ENCODE assay signal across 8 cellular contexts in genomic region chr19:10194500-10195198, GRCh38. TPM values are rescaled to one million over a fixed set of nuclear protein-coding genes. Genes with fewer than 3 reads are reported as not detected.
DNase-seq lines count a peak whose midpoint lies in the region; ATAC-seq lines count a peak whose summit lies in the region.

Gene DNMT1 (minus strand): TSS chr19:10194953. CDS start chr19:10194899, 54 bp downstream.

- H3K27me3 ChIP-seq in HUES48 (ENCODE audit: control insufficient read depth, insufficient read depth, low read length) (no peaks in the 10 kb centered on the region), NT2/D1 (ENCODE audit: insufficient read depth, insufficient read length) (no peaks in the 10 kb centered on the region), endocrine pancreas (ENCODE audit: control insufficient read depth, insufficient read depth, low read length) (no peaks in the 10 kb centered on the region), mesendoderm (ENCODE audit: insufficient read depth, low read length, poor library complexity) (no peaks in the 10 kb centered on the region)

- H3K27me3 Mint-ChIP-seq in activated CD8-positive, alpha-beta memory T cell treated with anti-CD3 and anti-CD28 coated beads, Interleukin-2, amount 10 ng/mL, durations not matched to agents 7 days and 5 days = no peaks in the 10 kb centered on the region

- peak within 1 kb of the TSS; percentile 94 for H3K27ac Mint-ChIP-seq in activated CD8-positive, alpha-beta memory T cell treated with anti-CD3 and anti-CD28 coated beads, Interleukin-2, amount 10 ng/mL, durations not matched to agents 7 days and 5 days

- no peak within 1 kb of the TSS for H2BK15ac ChIP-seq in mesendoderm (replicated peaks; ENCODE audit: low read depth)

- H3K4me2 ChIP-seq in mesendoderm (ENCODE audit: low read length) = peak within 1 kb of the TSS; percentile 56

- CTCF ChIA-PET in activated CD8-positive, alpha-beta memory T cell treated with anti-CD3 and anti-CD28 coated beads, Interleukin-2, amount 10 ng/mL, durations not matched to agents 7 days and 5 days (lab: Charles Lee) = interaction anchor here (0.6 to 2.5 kb wide), 10 partner anchors 19 to 227 kb away, joined by 3 to 19 read pairs (median 4); partner anchors contain the start of genes PDE4A and PPAN

- no peak within 1 kb of the TSS for H2BK120ac ChIP-seq in mesendoderm (ENCODE audit: low read depth, low read length)

- no peak within 1 kb of the TSS for H4K5ac ChIP-seq in mesendoderm (ENCODE audit: low read length)

- no peaks in the 10 kb centered on the region for H3K9me3 Mint-ChIP-seq in activated CD8-positive, alpha-beta memory T cell treated with anti-CD3 and anti-CD28 coated beads, Interleukin-2, amount 10 ng/mL, durations not matched to agents 7 days and 5 days (ENCODE audit: low read depth)

- H3K27ac ChIP-seq in HUES48 (ENCODE audit: low read depth, low read length) (peak within 1 kb of the TSS; percentile 95), mesendoderm (ENCODE audit: low read depth, low read length) (peak within 1 kb of the TSS; percentile 28)

- peak within 1 kb of the TSS; percentile 85 for H3K4me3 ChIP-seq in HUES48 (ENCODE audit: low read depth, low read length)
- H3K4me3 ChIP-seq in NT2/D1 (ENCODE audit: insufficient read length, low read depth) = peak within 1 kb of the TSS; percentile 76
- peak within 1 kb of the TSS; percentile 55 for H3K4me3 ChIP-seq in endocrine pancreas (ENCODE audit: control insufficient read depth, insufficient read depth, low read length)
- H3K4me3 ChIP-seq in mesendoderm (ENCODE audit: low read length) = peak within 1 kb of the TSS; percentile 44

- H3K4ac ChIP-seq in mesendoderm (ENCODE audit: low read depth, low read length) = peak within 1 kb of the TSS; percentile 78

- peak within 1 kb of the TSS; percentile 95 for H3K56ac ChIP-seq in mesendoderm (ENCODE audit: low read length)

- H3K4me1 ChIP-seq in HUES48 (ENCODE audit: control insufficient read depth, insufficient read depth, low read length) (no peaks in the 10 kb centered on the region), NT2/D1 (ENCODE audit: insufficient read depth, insufficient read length) (peaks cover 8% of the 10 kb centered on the region), endocrine pancreas (ENCODE audit: control insufficient read depth, insufficient read depth, low read length) (no peaks in the 10 kb centered on the region), mesendoderm (ENCODE audit: control insufficient read depth, low read depth, low read length) (no peaks in the 10 kb centered on the region)

- H3K79me2 ChIP-seq in mesendoderm (ENCODE audit: control insufficient read depth, insufficient read depth, low read length) = peaks cover 44% of the 10 kb centered on the region

- peak within 1 kb of the TSS; percentile 83 for H3K23ac ChIP-seq in mesendoderm (ENCODE audit: low read length)

- H2AK5ac ChIP-seq in mesendoderm (ENCODE audit: low read length) = peak within 1 kb of the TSS; percentile 90

- H3K36me3 ChIP-seq in HUES48 (ENCODE audit: control insufficient read depth, insufficient read depth, low read length) = peaks cover 15% of the 10 kb centered on the region
- peaks cover 28% of the 10 kb centered on the region for H3K36me3 ChIP-seq in NT2/D1 (ENCODE audit: insufficient read depth, insufficient read length, low read length)
- H3K36me3 ChIP-seq in endocrine pancreas (ENCODE audit: control insufficient read depth, insufficient read depth, low read length) = no peaks in the 10 kb centered on the region
- H3K36me3 ChIP-seq in mesendoderm (ENCODE audit: control insufficient read depth, insufficient read depth, low read length) = no peaks in the 10 kb centered on the region

- peak within 1 kb of the TSS; percentile 83 for H3K9ac ChIP-seq in HUES48 (ENCODE audit: low read depth, low read length)
- H3K9ac ChIP-seq in NT2/D1 (ENCODE audit: insufficient read length, low read depth) = peak within 1 kb of the TSS; percentile 84
- H3K9ac ChIP-seq in endocrine pancreas (ENCODE audit: control insufficient read depth, insufficient read depth, low read length) = peak within 1 kb of the TSS; percentile 74
- H3K9ac ChIP-seq in mesendoderm (ENCODE audit: low read length) = peak within 1 kb of the TSS; percentile 98

- H2BK5ac ChIP-seq in mesendoderm (ENCODE audit: low read length) = peak within 1 kb of the TSS; percentile 79

- peaks cover 51% of the 10 kb centered on the region for H3K4me1 Mint-ChIP-seq in activated CD8-positive, alpha-beta memory T cell treated with anti-CD3 and anti-CD28 coated beads, Interleukin-2, amount 10 ng/mL, durations not matched to agents 7 days and 5 days

- peaks cover 26% of the 10 kb centered on the region for H3K36me3 Mint-ChIP-seq in activated CD8-positive, alpha-beta memory T cell treated with anti-CD3 and anti-CD28 coated beads, Interleukin-2, amount 10 ng/mL, durations not matched to agents 7 days and 5 days

- H3K79me1 ChIP-seq in mesendoderm (ENCODE audit: low read length) = peaks cover 6% of the 10 kb centered on the region

- no CpG with 5 or more reads among the region's 71 CpGs for WGBS in mesendoderm (ENCODE audit: extremely low coverage, insufficient coverage, low lambda C conversion rate)

- peak within 1 kb of the TSS; percentile 20 for H3K18ac ChIP-seq in mesendoderm (ENCODE audit: low read length)

- ATAC-seq in GM21360 (IDR thresholded peaks at IDR 0.05; ENCODE audit: unreplicated experiment) = peak; percentile 64
- peak; percentile 96 for ATAC-seq in activated CD8-positive, alpha-beta memory T cell treated with anti-CD3 and anti-CD28 coated beads, Interleukin-2, amount 10 ng/mL, durations not matched to agents 7 days and 5 days

- peak within 1 kb of the TSS; percentile 92 for H3K4me3 Mint-ChIP-seq in activated CD8-positive, alpha-beta memory T cell treated with anti-CD3 and anti-CD28 coated beads, Interleukin-2, amount 10 ng/mL, durations not matched to agents 7 days and 5 days

- H4K8ac ChIP-seq in mesendoderm (ENCODE audit: low read depth, low read length) = no peak within 1 kb of the TSS

- H3K9me3 ChIP-seq in HUES48 (ENCODE audit: control insufficient read depth, insufficient read depth, low read length) = no peaks in the 10 kb centered on the region
- H3K9me3 ChIP-seq in NT2/D1 (ENCODE audit: insufficient read depth, low read length) = no peaks in the 10 kb centered on the region
- H3K9me3 ChIP-seq in endocrine pancreas (ENCODE audit: control insufficient read depth, low read length) = no peaks in the 10 kb centered on the region

- peak; percentile 96 for DNase-seq in COLO668 (lab: John Stamatoyannopoulos, UW; ENCODE audit: unreplicated experiment)
- peak; percentile 97 for DNase-seq in NT2/D1 (ENCODE audit: low read depth, low spot score)
- peak; percentile 99 for DNase-seq in activated CD8-positive, alpha-beta memory T cell treated with anti-CD3 and anti-CD28 coated beads, Interleukin-2, amount 10 ng/mL, durations not matched to agents 7 days and 5 days
- DNase-seq in mesendoderm = peak; percentile 97
- peak; percentile 92 for DNase-seq in stimulated activated CD8-positive, alpha-beta memory T cell treated with anti-CD3 and anti-CD28 coated beads, Interleukin-12 subunit alpha, Interleukin-12 subunit beta, amount 100 ng/mL, for 4 hours (ENCODE audit: low read depth)

RNA-seq across cellular contexts. Expression of gene DNMT1, which starts in this region (rescaled TPM):
- total RNA-seq in activated CD8-positive, alpha-beta memory T cell treated with anti-CD3 and anti-CD28 coated beads, Interleukin-2, amount 10 ng/mL, durations not matched to agents 7 days and 5 days = 100 to 1,000 TPM; 433 to 500 TPM
- 157 TPM for polyA plus RNA-seq in mesendoderm (2013, experiment 1 of 2)
- polyA plus RNA-seq in mesendoderm (2013, experiment 2 of 2) = 163 TPM

Comparison
In these comparisons a context has a peak if more than half of its experiments do, and no peak if none do; other contexts are left out.
1. Peak in every context shown above with its lines: DNase-seq, ATAC-seq, H3K4me3 ChIP-seq and H3K27ac ChIP-seq.